ENCODE assay signal across 1 cellular context in genomic region chr9:5651246-5651645, GRCh38.
TF ChIP-seq lines count a peak whose summit lies in the region.

No MANE protein-coding gene starts in this region.

TF ChIP-seq in GM23338, 12 proteins besides CTCF, POLR2A, EP300 and RAD21 (continued from another document):
- TF ChIP-seq ZNF462 (CRISPR knock-in tag; IDR thresholded peaks at IDR 0.05) (no peak), ZNF331 (CRISPR knock-in tag; IDR thresholded peaks at IDR 0.05; ENCODE audit: low read depth) (no peak), CREB1 (CRISPR knock-in tag; IDR thresholded peaks at IDR 0.05; ENCODE audit: low read depth) (no peak), EZH2phosphoT487 (IDR thresholded peaks at IDR 0.05; ENCODE audit: unreplicated experiment) (no peak), JUNB (IDR thresholded peaks at IDR 0.05; ENCODE audit: unreplicated experiment) (no peak), EZH2 (IDR thresholded peaks at IDR 0.05; ENCODE audit: low read depth, unreplicated experiment) (no peak)
